ENCODE assay signal across 8 cellular contexts in the genomic region with DNA sequence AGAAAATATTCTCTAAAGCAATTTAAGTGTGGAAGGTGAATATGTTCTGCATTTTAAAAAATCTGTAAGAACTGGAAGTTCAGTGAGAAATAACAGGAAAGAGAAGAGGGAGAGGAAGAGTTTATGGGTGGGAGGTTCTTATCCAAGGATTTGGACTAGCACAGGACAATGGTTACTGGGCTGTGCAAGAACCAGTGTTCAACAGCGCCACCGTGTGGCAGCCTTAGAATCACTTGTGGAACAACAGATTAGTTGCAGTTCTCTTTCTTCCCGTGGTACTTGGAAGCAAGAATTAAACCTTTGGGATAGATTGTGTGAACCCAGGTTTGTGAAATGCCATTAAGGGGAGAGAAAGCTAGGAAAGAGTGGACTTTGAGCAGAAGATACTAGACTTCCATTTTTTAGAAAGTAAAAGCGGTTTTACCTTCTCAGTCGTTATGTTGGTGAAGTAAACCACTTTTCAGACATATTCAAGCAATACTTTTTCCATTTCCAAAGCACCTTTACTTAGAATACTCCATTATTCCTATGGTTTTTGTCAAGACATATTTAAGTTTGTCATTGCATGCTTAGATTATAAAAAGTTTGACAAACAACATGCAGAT.
DNase-seq lines count a peak whose midpoint lies in the region; ATAC-seq, FAIRE-seq and TF ChIP-seq lines count a peak whose summit lies in the region.

No MANE protein-coding gene starts in this region.

- POLR2A ChIA-PET in activated CD4-positive, alpha-beta T cell treated with anti-CD3 and anti-CD28 coated beads, Interleukin-2, amount 10 ng/mL, durations not matched to agents 7 days and 5 days (lab: Charles Lee) = no interaction called here

- H3K36me3 Mint-ChIP-seq in activated CD4-positive, alpha-beta T cell treated with anti-CD3 and anti-CD28 coated beads, Interleukin-2, amount 10 ng/mL, durations not matched to agents 7 days and 5 days (ENCODE audit: low read depth) = no peaks in the 10 kb centered on the region

- no peaks in the 10 kb centered on the region for H3K27me3 ChIP-seq in HL-60 (ENCODE audit: insufficient read depth, poor library complexity, severe bottlenecking)

- H3K4me3 Mint-ChIP-seq in activated CD4-positive, alpha-beta T cell treated with anti-CD3 and anti-CD28 coated beads, Interleukin-2, amount 10 ng/mL, durations not matched to agents 7 days and 5 days = no peak overlapping the region

- intact Hi-C loops in kidney (cut with DNase I) = no loop called here

- H3K4me1 ChIP-seq in kidney (ENCODE audit: control insufficient read depth in 1 of 2, insufficient read depth in 1 of 2, low read depth in 1 of 2, low read length in 2 of 2) = no peaks in the 10 kb centered on the region

- DNase-seq in DMS53 (lab: John Stamatoyannopoulos, UW) (peak; percentile 88), HL-60 (ENCODE audit: low read depth in 1 of 2, low spot score in 1 of 2) (peak; percentile 29 to 49), kidney (no peak), retina (no peak), mucosa of gallbladder (ENCODE audit: low spot score) (no peak)
- DNase-seq in activated CD4-positive, alpha-beta T cell treated with anti-CD3 and anti-CD28 coated beads, Interleukin-2, amount 10 ng/mL, durations not matched to agents 7 days and 5 days = peak; percentile 31

- no peak for ATAC-seq in HG03521 (IDR thresholded peaks at IDR 0.05; ENCODE audit: unreplicated experiment)
- no peak for ATAC-seq in GM18505 (IDR thresholded peaks at IDR 0.05; ENCODE audit: unreplicated experiment)

- no peaks in the 10 kb centered on the region for H3K27me3 Mint-ChIP-seq in activated CD4-positive, alpha-beta T cell treated with anti-CD3 and anti-CD28 coated beads, Interleukin-2, amount 10 ng/mL, durations not matched to agents 7 days and 5 days

- TF ChIP-seq CTCF in HL-60 (IDR thresholded peaks at IDR 0.05; ENCODE audit: insufficient read depth, low read length) = peak; percentile 30
- TF ChIP-seq CTCF in kidney (IDR thresholded peaks at IDR 0.05; ENCODE audit: borderline replicate concordance, extremely low read depth, insufficient read depth) = peak; percentile 18

- TF ChIP-seq POLR2A in GM18505 (IDR thresholded peaks at IDR 0.05; ENCODE audit: borderline replicate concordance, extremely low read depth, insufficient read depth, insufficient read length) = no peak

- FAIRE-seq in kidney (lab: Jason Lieb, UNC) = no peak

- H3K27ac ChIP-seq in HL-60 (replicated peaks) = no peak overlapping the region
- no peak overlapping the region for H3K27ac ChIP-seq in kidney (ENCODE audit: low read depth in 2 of 2, low read length in 2 of 2)

- H3K4me3 ChIP-seq in HL-60 (replicated peaks; ENCODE audit: insufficient read depth, low read length) (no peak overlapping the region), kidney (ENCODE audit: low read length in 2 of 2) (no peak overlapping the region)

- H3K9ac ChIP-seq in kidney (ENCODE audit: low read length in 2 of 2) = no peak overlapping the region

- no peak overlapping the region for H3K27ac Mint-ChIP-seq in activated CD4-positive, alpha-beta T cell treated with anti-CD3 and anti-CD28 coated beads, Interleukin-2, amount 10 ng/mL, durations not matched to agents 7 days and 5 days

- peaks cover 0 to 12% of the 10 kb centered on the region in 2 donors for H3K9me3 ChIP-seq in kidney (ENCODE audit: control insufficient read depth in 1 of 2, low read length in 2 of 2)

- H3K36me3 ChIP-seq in kidney (ENCODE audit: control insufficient read depth in 1 of 2, insufficient read depth in 2 of 2, low read length in 2 of 2) = no peaks in the 10 kb centered on the region

- H3K9me3 Mint-ChIP-seq in activated CD4-positive, alpha-beta T cell treated with anti-CD3 and anti-CD28 coated beads, Interleukin-2, amount 10 ng/mL, durations not matched to agents 7 days and 5 days = peaks cover 21% of the 10 kb centered on the region

- CTCF ChIA-PET in activated CD4-positive, alpha-beta T cell treated with anti-CD3 and anti-CD28 coated beads, Interleukin-2, amount 10 ng/mL, durations not matched to agents 7 days and 5 days (lab: Charles Lee) = no interaction called here

- H3K4me1 Mint-ChIP-seq in activated CD4-positive, alpha-beta T cell treated with anti-CD3 and anti-CD28 coated beads, Interleukin-2, amount 10 ng/mL, durations not matched to agents 7 days and 5 days = no peaks in the 10 kb centered on the region

Comparison
In these comparisons a context has a peak if more than half of its experiments do, and no peak if none do; other contexts are left out.
1. DNase-seq: peak in DMS53 (single experiment), HL-60 (2 of 2) and activated CD4-positive, alpha-beta T cell treated with anti-CD3 and anti-CD28 coated beads, Interleukin-2, amount 10 ng/mL, durations not matched to agents 7 days and 5 days (single experiment); none in kidney (single experiment), retina (single experiment) and mucosa of gallbladder (single experiment).